ENCODE assay signal across 18 cellular contexts in the genomic region with DNA sequence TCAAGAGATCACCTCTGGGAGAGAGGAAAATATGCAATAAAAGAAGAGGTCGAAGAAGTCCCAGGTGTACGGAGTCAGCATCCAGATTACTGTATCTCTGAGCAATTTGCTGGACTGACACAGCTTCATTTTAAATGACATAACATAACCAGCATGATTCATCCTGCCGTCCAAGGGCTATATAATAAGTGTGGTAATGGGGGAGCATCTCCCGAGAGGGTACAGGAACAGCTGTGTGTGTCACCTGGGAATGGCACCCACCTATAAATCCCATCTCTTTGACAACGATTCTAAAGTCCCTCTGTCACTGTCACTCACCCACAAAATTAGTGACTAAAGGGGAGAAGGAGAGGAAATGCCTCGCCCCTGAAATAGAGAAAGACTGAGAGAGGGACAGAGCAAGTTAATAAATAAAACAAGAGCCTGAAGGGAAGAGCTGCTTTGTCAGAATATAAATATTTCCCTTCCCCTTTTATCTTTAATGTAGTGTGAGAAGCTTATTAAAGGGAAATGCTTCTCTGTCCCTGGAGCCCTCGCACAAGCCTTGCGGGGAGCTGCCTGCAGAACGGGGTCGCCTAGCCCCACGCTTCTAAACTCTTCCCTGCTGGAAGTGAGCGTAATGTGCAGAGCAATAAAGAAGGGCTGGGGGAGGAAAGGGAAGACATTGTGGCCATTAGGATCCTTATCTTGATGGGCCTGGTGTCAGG. TPM values are rescaled to one million over a fixed set of nuclear protein-coding genes. Genes with fewer than 3 reads are reported as not detected.
A peak's percentile ranks its signal among the peaks of the same experiment; 100 is the strongest.
DNase-seq lines count a peak whose midpoint lies in the region; ATAC-seq and TF ChIP-seq lines count a peak whose summit lies in the region.
"Had no signal": no experiment of that assay in that cellular context is flagged by ENCODE, and none has a peak within 500 bp of the region (broad histone marks: within the 10 kb centered on the region; RNA-seq: fewer than 3 reads in every experiment).

No MANE protein-coding gene starts in this region.

- intact Hi-C loops in mammary epithelial cell (cut with micrococcal nuclease) (no loop called here), mucosa of descending colon (cut with DNase I, micrococcal nuclease) (no loop called here), dorsolateral prefrontal cortex (cut with DNase I) (no loop called here)

- H3K9me3 ChIP-seq in mammary epithelial cell (replicated peaks; ENCODE audit: insufficient read depth, low read length), result no peaks in the 10 kb centered on the region
- no peaks in the 10 kb centered on the region for H3K9me3 ChIP-seq in mucosa of descending colon
- H3K9me3 ChIP-seq in HAP-1, result no peaks in the 10 kb centered on the region
- H3K9me3 ChIP-seq: left lung had no signal

- in situ Hi-C loops in mammary epithelial cell (cut with MboI; ENCODE audit: low sequenced_read_pairs in 2 of 2), result no loop called here
- in situ Hi-C loops in HAP-1 (cut with MboI; ENCODE audit: low sequenced_read_pairs), result no loop called here

- H3K4me3 ChIP-seq in mammary epithelial cell (replicated peaks in 1 of 3; ENCODE audit: insufficient read depth in 1 of 3, low read depth in 2 of 3, low read length in 3 of 3), result no peak overlapping the region
- no peak overlapping the region for H3K4me3 ChIP-seq in mucosa of descending colon
- H3K4me3 ChIP-seq in dorsolateral prefrontal cortex, result no peak overlapping the region
- no peak overlapping the region for H3K4me3 ChIP-seq in HAP-1
- H3K4me3 ChIP-seq: left lung, smooth muscle cell had no signal

- H3K27me3 ChIP-seq in mammary epithelial cell (ENCODE audit: insufficient read depth, low read length) (peaks cover 2% of the 10 kb centered on the region), dorsolateral prefrontal cortex (peaks cover 0 to 16% (median 0%) of the 10 kb centered on the region in 45 donors), HAP-1 (ENCODE audit: low read depth) (peaks cover 3% of the 10 kb centered on the region; the same call in 1 of the 2 replicates)
- H3K27me3 ChIP-seq: left lung had no signal

- no peak overlapping the region for H3K4me2 ChIP-seq in mammary epithelial cell (ENCODE audit: insufficient read depth, low read depth, low read length)
- H3K4me2 ChIP-seq: smooth muscle cell had no signal

- CTCF ChIA-PET in mammary epithelial cell (lab: Charles Lee; ENCODE audit: low non-redundant PET), result no interaction called here

- no peak for TF ChIP-seq CTCF in mammary epithelial cell (conservative IDR thresholded peaks at IDR 0.05 in 1 of 2, IDR thresholded peaks at IDR 0.05 in 1 of 2; ENCODE audit: extremely low read depth in 1 of 2, insufficient read depth in 1 of 2, low read depth in 1 of 2, low read length in 2 of 2)
- TF ChIP-seq CTCF in mucosa of descending colon (IDR thresholded peaks at IDR 0.05), result no peak
- no peak for TF ChIP-seq CTCF in dorsolateral prefrontal cortex (IDR thresholded peaks at IDR 0.05 in 54 of 56, conservative IDR thresholded peaks at IDR 0.05 in 2 of 56; ENCODE audit: low read depth in 1 of 56, partially characterized antibody in 56 of 56)

- no TSS peak for BruUV-seq in mammary epithelial cell (replicated peaks; lab: Mats Ljungman, UMichigan)

- H3K4me1 ChIP-seq in mammary epithelial cell (ENCODE audit: insufficient read depth, low read length), result no peaks in the 10 kb centered on the region
- no peaks in the 10 kb centered on the region for H3K4me1 ChIP-seq in mucosa of descending colon (ENCODE audit: low read depth)
- no peaks in the 10 kb centered on the region; the same call in 1 of the 2 replicates for H3K4me1 ChIP-seq in HAP-1
- H3K4me1 ChIP-seq: left lung had no signal

- dilution Hi-C loops in mammary epithelial cell (cut with HindIII; ENCODE audit: low sequenced_read_pairs), result no loop called here

- H4K20me1 ChIP-seq in mammary epithelial cell (ENCODE audit: insufficient read depth, low read length), result no peaks in the 10 kb centered on the region

- ATAC-seq in mucosa of descending colon (peak; percentile 31), HG03571 (IDR thresholded peaks at IDR 0.05; ENCODE audit: unreplicated experiment) (no peak)
- ATAC-seq: left lung had no signal

- WGBS in mammary epithelial cell (ENCODE audit: low coverage, missing lambda C conversion rate), result 41% methylated on average over 12 of the region's 12 CpGs

- peak overlapping the region; percentile 37 for H2AFZ ChIP-seq in mammary epithelial cell (ENCODE audit: low read depth, low read length)

- H3K27ac ChIP-seq in mammary epithelial cell (ENCODE audit: insufficient read depth, low read depth, low read length), result no peak overlapping the region
- peak overlapping the region in 1 of 59 donors; percentile 82 for H3K27ac ChIP-seq in dorsolateral prefrontal cortex
- H3K27ac ChIP-seq: left lung had no signal

- H3K9ac ChIP-seq in mammary epithelial cell (ENCODE audit: insufficient read depth, low read length), result no peak overlapping the region

- no peaks in the 10 kb centered on the region for H3K36me3 ChIP-seq in mammary epithelial cell (ENCODE audit: insufficient read depth, low read length)
- H3K36me3 ChIP-seq in mucosa of descending colon (ENCODE audit: low read depth), result no peaks in the 10 kb centered on the region
- no peaks in the 10 kb centered on the region for H3K36me3 ChIP-seq in HAP-1 (replicated peaks)
- H3K36me3 ChIP-seq: left lung had no signal

- no peaks in the 10 kb centered on the region for H3K79me2 ChIP-seq in mammary epithelial cell (ENCODE audit: insufficient read depth, low read length)

- peak; percentile 34 for DNase-seq in EL
- DNase-seq in NCI-H2171 (lab: John Stamatoyannopoulos, UW), result peak; percentile 32
- DNase-seq in mammary epithelial cell, result peak; percentile 36
- no peak for DNase-seq in mucosa of descending colon
- no peak for DNase-seq in dorsolateral prefrontal cortex
- DNase-seq in HAP-1 (ENCODE audit: low spot score in 2 of 2), result no peak
- DNase-seq in NCI-H2029 (lab: John Stamatoyannopoulos, UW), result no peak
- DNase-seq: activated CD4-positive, alpha-beta T cell treated with anti-CD3 and anti-CD28 coated beads for 4 hours; activated naive CD4-positive, alpha-beta T cell; anterior cingulate cortex; GDM1; left lung; NCI-H510A; SHP77; stimulated activated CD4-positive, alpha-beta T cell treated with anti-CD3 and anti-CD28 coated beads, Interleukin-4, amount 100 ng/mL, for 4 hours; stimulated activated CD8-positive, alpha-beta memory T cell treated with anti-CD3 and anti-CD28 coated beads, Interleukin-4, amount 100 ng/mL, for 48 hours had no signal

RNA-seq across cellular contexts. Expression of a gene that starts 19.2 kb away (rescaled TPM):
- total RNA-seq in mammary epithelial cell (10 to 100 TPM; 21.6 to 66.5 TPM), mucosa of descending colon (10 to 100 TPM in 1 of 3 donors, 1 to 10 TPM in 2; 4.8 to 84.3 (median 5.9) TPM), dorsolateral prefrontal cortex (1 to 10 TPM; 1.3 to 9.9 (median 4.1) TPM)
- 13.7 TPM for polyA plus RNA-seq in mammary epithelial cell
- polyA minus RNA-seq in mammary epithelial cell, result 9.8 TPM

RNA-seq across cellular contexts. Expression of a gene that starts 58.6 kb away (rescaled TPM):
- total RNA-seq in mammary epithelial cell, result under 1 TPM in 1 of 2 donors, not detected in 1; under 0.01 TPM
- polyA plus RNA-seq in mammary epithelial cell, result not detected
- not detected for polyA minus RNA-seq in mammary epithelial cell
- total RNA-seq in mucosa of descending colon, result under 1 TPM in 2 of 3 donors, not detected in 1; 0.13 to 0.14 TPM
- total RNA-seq in dorsolateral prefrontal cortex, result 1 to 10 TPM in 117 of 120 experiments, under 1 TPM in 3; 0.34 to 6.4 (median 3.0) TPM
- total RNA-seq: smooth muscle cell had no signal
- polyA plus RNA-seq: smooth muscle cell had no signal

Comparison
In these comparisons a context has a peak if more than half of its experiments do, and no peak if none do; other contexts are left out.
1. DNase-seq: peak in EL (single experiment), NCI-H2171 (single experiment) and mammary epithelial cell (single experiment); none in mucosa of descending colon (0 of 3), dorsolateral prefrontal cortex (0 of 10), HAP-1 (0 of 2) and NCI-H2029 (single experiment).